Comparison of ENCODE assay signal across 20 cellular contexts in genomic region chr14:75864352-75864751, GRCh38.
DNase-seq lines count a peak whose midpoint lies in the region; ATAC-seq and TF ChIP-seq lines count a peak whose summit lies in the region.
"Had no signal": no experiment of that assay in that cellular context is flagged by ENCODE, and none has a peak within 500 bp of the region (broad histone marks: within the 10 kb centered on the region; RNA-seq: fewer than 3 reads in every experiment).

No MANE protein-coding gene starts in this region.

- H3K4me3 ChIP-seq in ACC112 (ENCODE audit: low read depth, low read length) = no peak overlapping the region
- H3K4me3 ChIP-seq: dorsolateral prefrontal cortex, lower lobe of right lung, SJCRH30 had no signal

- peak overlapping the region; percentile 65 for H3K27ac ChIP-seq in ACC112 (ENCODE audit: low read depth, low read length)
- peak overlapping the region; percentile 16 for H3K27ac ChIP-seq in foreskin keratinocyte
- H3K27ac ChIP-seq: HL-60, lower lobe of right lung, SJCRH30 had no signal

- TF ChIP-seq CTCF in foreskin keratinocyte (conservative IDR thresholded peaks at IDR 0.05) (peak; percentile 11), GM13976 (IDR thresholded peaks at IDR 0.05; ENCODE audit: borderline replicate concordance, control extremely low read depth, extremely low read depth, insufficient read depth, missing control alignments) (no peak)

- H3K4me1 ChIP-seq in ACC112 (ENCODE audit: control insufficient read depth, insufficient read depth, low read length, unreplicated experiment) (peaks cover 74% of the 10 kb centered on the region), foreskin keratinocyte (peaks cover 26% of the 10 kb centered on the region)

- no peak overlapping the region for H2AFZ ChIP-seq in ACC112 (ENCODE audit: low read length, unreplicated experiment)

- DNase-seq in HT1080 (ENCODE audit: low read depth) (peak; percentile 76), amniotic epithelial cell (ENCODE audit: low read depth) (peak; percentile 87), foreskin keratinocyte (peak; percentile 86 to 93), HPDE6-E6E7 (ENCODE audit: extremely low spot score) (no peak), GM13976 (ENCODE audit: low spot score) (no peak)
- DNase-seq: activated CD4-positive, alpha-beta T cell treated with anti-CD3 and anti-CD28 coated beads for 4 hours; activated naive CD4-positive, alpha-beta T cell; CD8-positive, alpha-beta T cell; DND-41; dorsolateral prefrontal cortex; lower lobe of right lung; NCI-H146; NCI-H2227 treated with DMSO at 0.1 percent for 48 hours; retina; SJCRH30 had no signal

- in situ Hi-C loops in GM13976 (cut with MboI; ENCODE audit: low sequenced_read_pairs, unreplicated experiment) = no loop called here

- no peaks in the 10 kb centered on the region for H3K27me3 ChIP-seq in ACC112 (ENCODE audit: insufficient read depth, low read length)
- H3K27me3 ChIP-seq in foreskin keratinocyte = no peaks in the 10 kb centered on the region
- H3K27me3 ChIP-seq: dorsolateral prefrontal cortex, SJCRH30 had no signal

- ATAC-seq in foreskin keratinocyte = peak; percentile 80
- ATAC-seq in GM19467 (IDR thresholded peaks at IDR 0.05; ENCODE audit: unreplicated experiment) = no peak
- no peak for ATAC-seq in HG02852 (IDR thresholded peaks at IDR 0.05; ENCODE audit: unreplicated experiment)
- ATAC-seq: CD8-positive, alpha-beta T cell; lower lobe of right lung; natural killer cell treated with Interleukin-12 subunit alpha and Interleukin-12 subunit beta and Interleukin-15 and Interleukin-18, amount 100 ng/mL, for 72 hours had no signal

- H3K79me2 ChIP-seq in ACC112 (ENCODE audit: control insufficient read depth, insufficient read depth, low read length, unreplicated experiment) = no peaks in the 10 kb centered on the region

- no peaks in the 10 kb centered on the region for H3K36me3 ChIP-seq in ACC112 (ENCODE audit: insufficient read depth, low read length)
- H3K36me3 ChIP-seq: lower lobe of right lung, SJCRH30 had no signal

Comparison
In these comparisons a context has a peak if more than half of its experiments do, and no peak if none do; other contexts are left out.
1. DNase-seq: peak in HT1080 (single experiment), amniotic epithelial cell (single experiment) and foreskin keratinocyte (2 of 2); none in HPDE6-E6E7 (single experiment) and GM13976 (single experiment).